Comparison of ENCODE assay signal across 20 cellular contexts in the genomic region with DNA sequence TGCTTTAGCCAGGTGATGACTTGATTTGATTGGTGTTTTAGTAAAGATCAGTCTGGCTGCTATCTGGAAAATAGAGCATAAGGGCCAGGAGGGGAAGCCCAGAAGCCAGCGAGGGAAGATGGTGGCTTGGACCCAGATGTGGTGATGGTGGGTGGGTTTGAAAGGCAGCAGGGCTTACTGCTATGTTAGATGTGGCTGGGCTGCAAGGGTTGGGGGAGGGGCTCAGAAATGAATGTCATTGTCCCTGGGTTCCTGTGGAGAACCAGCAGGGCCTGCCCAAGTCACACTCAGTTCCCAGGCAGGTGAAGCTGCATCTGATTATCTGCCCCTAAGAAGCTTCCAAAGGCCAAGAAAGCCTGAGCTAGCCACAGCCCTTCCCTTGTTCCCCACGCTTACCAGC.
DNase-seq lines count a peak whose midpoint lies in the region; FAIRE-seq and TF ChIP-seq lines count a peak whose summit lies in the region.
"Had no signal": no experiment of that assay in that cellular context is flagged by ENCODE, and none has a peak within 500 bp of the region (broad histone marks: within the 10 kb centered on the region; RNA-seq: fewer than 3 reads in every experiment).

No MANE protein-coding gene starts in this region.

- intact Hi-C loops in testis (cut with DNase I; ENCODE audit: low total_unique reads): no loop called here

- H3K36me3 ChIP-seq in bronchial epithelial cell (ENCODE audit: control insufficient read depth, insufficient read depth, low read length) (no peaks in the 10 kb centered on the region), testis (ENCODE audit: low read depth, missing control alignments) (no peaks in the 10 kb centered on the region), tibial nerve (no peaks in the 10 kb centered on the region)
- H3K36me3 ChIP-seq: BE2C had no signal

- peak; percentile 0 for DNase-seq in D341Med (ENCODE audit: low spot score)
- DNase-seq in bronchial epithelial cell (ENCODE audit: low read depth): no peak
- peak; percentile 37 for DNase-seq in mesenteric fat pad (ENCODE audit: low spot score)
- DNase-seq in testis: peak; percentile 2
- no peak for DNase-seq in tibial nerve (ENCODE audit: low spot score in 2 of 2)
- no peak for DNase-seq in Ammon's horn (ENCODE audit: low spot score)
- DNase-seq in GM10266 (ENCODE audit: extremely low spot score): no peak
- DNase-seq: BE2C; CD4-positive, alpha-beta memory T cell; DMS153; DMS79 treated with DMSO at 0.1 percent for 48 hours; EL; GOT3; HCEC 1CT; HFFc6 had no signal

- WGBS in testis, 2 donors: 89 to 91% methylated on average over 2 of the region's 2 CpGs
- WGBS in tibial nerve, 2 donors: 80 to 83% methylated on average over 2 of the region's 2 CpGs

- H3K4me3 ChIP-seq in bronchial epithelial cell (ENCODE audit: low read depth, low read length) (no peak overlapping the region), testis (no peak overlapping the region), tibial nerve (no peak overlapping the region)

- H3K4me1 ChIP-seq in testis (no peaks in the 10 kb centered on the region), tibial nerve (no peaks in the 10 kb centered on the region)
- H3K4me1 ChIP-seq: BE2C had no signal

- no peaks in the 10 kb centered on the region for H3K27me3 ChIP-seq in bronchial epithelial cell (ENCODE audit: control insufficient read depth, insufficient read depth, low read length)
- H3K27me3 ChIP-seq in testis: no peaks in the 10 kb centered on the region
- H3K27me3 ChIP-seq in tibial nerve: no peaks in the 10 kb centered on the region
- H3K27me3 ChIP-seq: BE2C had no signal

- no peak overlapping the region for H3K27ac ChIP-seq in testis
- H3K27ac ChIP-seq in tibial nerve: no peak overlapping the region
- H3K27ac ChIP-seq: C4-2B had no signal

- no peak for TF ChIP-seq EP300 in tibial nerve (IDR thresholded peaks at IDR 0.05)

- peak; percentile 18 for FAIRE-seq in bronchial epithelial cell (lab: Jason Lieb, UNC)
- FAIRE-seq: A204.1, D721Med, G401.6, GM12892 had no signal

- no peaks in the 10 kb centered on the region for H3K9me3 ChIP-seq in testis
- peaks cover 0 to 48% (median 3%) of the 10 kb centered on the region in 4 donors for H3K9me3 ChIP-seq in tibial nerve
- H3K9me3 ChIP-seq: BE2C had no signal

- TF ChIP-seq POLR2A in testis (IDR thresholded peaks at IDR 0.05) (no peak), tibial nerve (IDR thresholded peaks at IDR 0.05) (no peak)

- no peak for TF ChIP-seq CTCF in bronchial epithelial cell (IDR thresholded peaks at IDR 0.05; ENCODE audit: insufficient read depth, low read length, severe bottlenecking)
- no peak for TF ChIP-seq CTCF in testis (IDR thresholded peaks at IDR 0.05)
- no peak for TF ChIP-seq CTCF in tibial nerve (IDR thresholded peaks at IDR 0.05)
- no peak for TF ChIP-seq CTCF in GM10266 (IDR thresholded peaks at IDR 0.05; ENCODE audit: control insufficient read depth, insufficient read depth, low read depth, missing control alignments)

Comparison
In these comparisons a context has a peak if more than half of its experiments do, and no peak if none do; other contexts are left out.
1. DNase-seq: peak in D341Med (single experiment), mesenteric fat pad (single experiment) and testis (single experiment); none in bronchial epithelial cell (single experiment), tibial nerve (0 of 2), Ammon's horn (single experiment) and GM10266 (single experiment).